9 cellular contexts compared by ENCODE assay signal in the genomic region with DNA sequence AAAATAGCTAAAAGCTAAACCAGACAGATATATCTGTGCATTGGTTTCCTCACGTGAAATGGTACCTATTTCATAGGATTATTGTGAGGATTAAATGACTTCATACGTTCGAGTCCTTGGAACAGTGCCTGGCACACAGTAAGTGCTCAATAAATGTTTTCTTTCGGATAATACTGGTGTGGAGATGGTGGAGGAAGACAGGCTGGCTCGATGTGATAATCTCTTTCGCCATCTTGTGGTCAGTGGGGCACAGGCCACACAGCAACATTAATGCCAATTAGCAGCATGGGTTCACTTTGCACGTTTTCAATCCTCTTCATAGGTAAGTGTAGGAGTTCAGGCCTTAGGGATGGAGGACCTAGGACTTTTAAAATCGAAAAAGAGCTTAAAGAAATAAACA. TPM values are rescaled to one million over a fixed set of nuclear protein-coding genes. Genes with fewer than 3 reads are reported as not detected.
DNase-seq lines count a peak whose midpoint lies in the region; ATAC-seq and TF ChIP-seq lines count a peak whose summit lies in the region.
"Had no signal": no experiment of that assay in that cellular context is flagged by ENCODE, and none has a peak within 500 bp of the region (broad histone marks: within the 10 kb centered on the region; RNA-seq: fewer than 3 reads in every experiment).

No MANE protein-coding gene starts in this region.

- no peak overlapping the region for H3K4me3 Mint-ChIP-seq in stimulated activated naive B cell treated with anti-CD40 and anti-IgM and Interleukin-4, amounts not matched to agents 10 μg/mL and 1 μg/mL and 100 μg/mL, for 72 hours

- no peak overlapping the region for H3K27ac Mint-ChIP-seq in stimulated activated naive B cell treated with anti-CD40 and anti-IgM and Interleukin-4, amounts not matched to agents 10 μg/mL and 1 μg/mL and 100 μg/mL, for 72 hours

- no peaks in the 10 kb centered on the region for H3K9me3 ChIP-seq in cardiac muscle cell (ENCODE audit: low read depth)
- no peaks in the 10 kb centered on the region for H3K9me3 ChIP-seq in suprapubic skin

- no peaks in the 10 kb centered on the region for H3K36me3 ChIP-seq in cardiac muscle cell
- no peaks in the 10 kb centered on the region for H3K36me3 ChIP-seq in suprapubic skin

- H3K36me3 Mint-ChIP-seq in stimulated activated naive B cell treated with anti-CD40 and anti-IgM and Interleukin-4, amounts not matched to agents 10 μg/mL and 1 μg/mL and 100 μg/mL, for 72 hours = no peaks in the 10 kb centered on the region

- intact Hi-C loops in left ventricle myocardium superior (cut with micrococcal nuclease) = no loop called here

- H3K9me3 Mint-ChIP-seq in stimulated activated naive B cell treated with anti-CD40 and anti-IgM and Interleukin-4, amounts not matched to agents 10 μg/mL and 1 μg/mL and 100 μg/mL, for 72 hours = no peaks in the 10 kb centered on the region

- DNase-seq in cardiac muscle cell (ENCODE audit: low read depth in 1 of 2, low spot score in 1 of 2) = peak; percentile 22 to 24
- no peak for DNase-seq in left ventricle myocardium superior
- peak; percentile 44 for DNase-seq in RPMI7951 (ENCODE audit: low read depth)
- DNase-seq in fibroblast of villous mesenchyme (ENCODE audit: low read depth) = peak; percentile 17
- peak; percentile 5 for DNase-seq in stimulated activated naive B cell treated with anti-CD40 and anti-IgM and Interleukin-4, amounts not matched to agents 10 μg/mL and 1 μg/mL and 100 μg/mL, for 72 hours
- DNase-seq in suprapubic skin (ENCODE audit: low spot score in 2 of 2) = no peak

- H3K27me3 ChIP-seq in cardiac muscle cell = peaks cover 6% of the 10 kb centered on the region
- no peaks in the 10 kb centered on the region for H3K27me3 ChIP-seq in suprapubic skin

- peaks cover 0 to 7% of the 10 kb centered on the region in 2 donors for H3K27me3 Mint-ChIP-seq in stimulated activated naive B cell treated with anti-CD40 and anti-IgM and Interleukin-4, amounts not matched to agents 10 μg/mL and 1 μg/mL and 100 μg/mL, for 72 hours

- ATAC-seq in left ventricle myocardium superior (no peak), HG03025 (IDR thresholded peaks at IDR 0.05; ENCODE audit: low FRiP score, unreplicated experiment) (peak; percentile 63), HG03439 (IDR thresholded peaks at IDR 0.05; ENCODE audit: unreplicated experiment) (no peak)
- peak; percentile 61 to 80 for ATAC-seq in stimulated activated naive B cell treated with anti-CD40 and anti-IgM and Interleukin-4, amounts not matched to agents 10 μg/mL and 1 μg/mL and 100 μg/mL, for 72 hours (replicated peaks)

- H3K4me1 ChIP-seq in cardiac muscle cell (ENCODE audit: low read depth) (no peaks in the 10 kb centered on the region), suprapubic skin (no peaks in the 10 kb centered on the region)

- H3K27ac ChIP-seq in cardiac muscle cell (no peak overlapping the region), suprapubic skin (no peak overlapping the region)

- TF ChIP-seq CTCF in cardiac muscle cell (IDR thresholded peaks at IDR 0.05; ENCODE audit: low read depth, low read length) (peak; percentile 39), fibroblast of villous mesenchyme (IDR thresholded peaks at IDR 0.05; ENCODE audit: insufficient read depth, low read depth, low read length) (peak; percentile 55), suprapubic skin (IDR thresholded peaks at IDR 0.05) (peak in 1 of 2 donors; percentile 21)

- H3K4me1 Mint-ChIP-seq in stimulated activated naive B cell treated with anti-CD40 and anti-IgM and Interleukin-4, amounts not matched to agents 10 μg/mL and 1 μg/mL and 100 μg/mL, for 72 hours = peaks cover 0 to 2% of the 10 kb centered on the region in 2 donors

- WGBS in suprapubic skin = 22% methylated on average over 8 of the region's 8 CpGs

- no peak for TF ChIP-seq POLR2A in suprapubic skin (IDR thresholded peaks at IDR 0.05)

- H3K4me3 ChIP-seq in cardiac muscle cell (no peak overlapping the region), fibroblast of villous mesenchyme (ENCODE audit: low read depth, low read length) (no peak overlapping the region), suprapubic skin (no peak overlapping the region)

- TF ChIP-seq EP300 in suprapubic skin (IDR thresholded peaks at IDR 0.05) = no peak

RNA-seq across cellular contexts. Expression of a gene that starts 9.3 kb away (rescaled TPM):
- not detected in 2 replicates for total RNA-seq in cardiac muscle cell
- not detected in 2 replicates for polyA plus RNA-seq in cardiac muscle cell
- not detected for total RNA-seq in left ventricle myocardium superior
- not detected in 2 replicates for total RNA-seq in RPMI7951 (2014; rRNA removed; shearing (Covaris generic))
- not detected in 2 replicates for total RNA-seq in fibroblast of villous mesenchyme
- not detected for total RNA-seq in suprapubic skin
- polyA plus RNA-seq: adipose tissue had no signal

RNA-seq across cellular contexts. Expression of a gene that starts 40.9 kb away (rescaled TPM):
- 2.9 and 3.8 TPM in 2 replicates for total RNA-seq in cardiac muscle cell
- 1.7 and 1.8 TPM in 2 replicates for polyA plus RNA-seq in cardiac muscle cell
- 1.9 TPM for total RNA-seq in left ventricle myocardium superior
- total RNA-seq in RPMI7951 (2014; rRNA removed; shearing (Covaris generic)) = 1.4 and 1.8 TPM in 2 replicates
- 2.6 TPM in 2 replicates for total RNA-seq in fibroblast of villous mesenchyme
- total RNA-seq in suprapubic skin = 1 to 10 TPM; 2.4 to 4.8 (median 3.3) TPM

Comparison
In these comparisons a context has a peak if more than half of its experiments do, and no peak if none do; other contexts are left out.
1. DNase-seq: peak in cardiac muscle cell (2 of 2), RPMI7951 (single experiment), fibroblast of villous mesenchyme (single experiment) and stimulated activated naive B cell treated with anti-CD40 and anti-IgM and Interleukin-4, amounts not matched to agents 10 μg/mL and 1 μg/mL and 100 μg/mL, for 72 hours (single experiment); none in left ventricle myocardium superior (single experiment) and suprapubic skin (0 of 2).
2. ATAC-seq: peak in HG03025 (single experiment) and stimulated activated naive B cell treated with anti-CD40 and anti-IgM and Interleukin-4, amounts not matched to agents 10 μg/mL and 1 μg/mL and 100 μg/mL, for 72 hours (2 of 2); none in left ventricle myocardium superior (single experiment) and HG03439 (single experiment).